In the genomic region with DNA sequence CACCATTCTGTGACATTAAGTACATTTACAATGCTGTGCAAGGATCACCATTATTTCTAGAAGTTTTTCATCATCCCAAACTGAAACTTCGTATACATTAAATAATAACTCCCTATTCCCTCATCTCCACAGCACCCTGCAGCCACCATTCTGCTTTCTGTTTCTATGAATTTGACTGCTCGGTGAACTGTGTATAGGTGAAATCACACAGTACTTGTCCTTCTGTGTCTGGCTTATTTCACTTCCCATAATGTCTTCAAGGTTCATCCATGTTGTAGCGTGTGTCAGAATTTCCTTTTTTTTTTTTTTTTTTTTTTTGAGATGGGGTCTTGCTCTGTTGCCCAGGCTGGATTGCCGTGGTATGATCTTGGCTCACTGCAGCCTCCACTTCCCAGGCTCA, we compare ENCODE assay signal across 23 cellular contexts.
"Had no signal": no experiment of that assay in that cellular context is flagged by ENCODE, and none has a peak within 500 bp of the region (broad histone marks: within the 10 kb centered on the region; RNA-seq: fewer than 3 reads in every experiment).

No MANE protein-coding gene starts in this region.

- H3K27ac Mint-ChIP-seq: endodermal cell; stimulated activated memory B cell treated with anti-CD40 and anti-IgM and Interleukin-4, amounts not matched to agents 10 μg/mL and 1 μg/mL and 100 μg/mL, for 72 hours; stimulated activated naive CD8-positive, alpha-beta T cell treated with anti-CD3 and anti-CD28 coated beads, Interleukin-15, Interleukin-2, amounts not matched to agents 100 ng/mL and 50 ng/mL, for 24 hours had no signal

- H3K4me3 Mint-ChIP-seq: endodermal cell; neural crest cell; stimulated activated memory B cell treated with anti-CD40 and anti-IgM and Interleukin-4, amounts not matched to agents 10 μg/mL and 1 μg/mL and 100 μg/mL, for 72 hours; stimulated activated naive CD8-positive, alpha-beta T cell treated with anti-CD3 and anti-CD28 coated beads, Interleukin-15, Interleukin-2, amounts not matched to agents 100 ng/mL and 50 ng/mL, for 24 hours had no signal

- H3K4me1 Mint-ChIP-seq: endodermal cell had no signal

- H3K9me3 Mint-ChIP-seq: endodermal cell; natural killer cell; neural crest cell; stimulated activated memory B cell treated with anti-CD40 and anti-IgM and Interleukin-4, amounts not matched to agents 10 μg/mL and 1 μg/mL and 100 μg/mL, for 72 hours; stimulated activated naive CD8-positive, alpha-beta T cell treated with anti-CD3 and anti-CD28 coated beads, Interleukin-15, Interleukin-2, amounts not matched to agents 100 ng/mL and 50 ng/mL, for 24 hours had no signal

- H3K27me3 Mint-ChIP-seq: stimulated activated memory B cell treated with anti-CD40 and anti-IgM and Interleukin-4, amounts not matched to agents 10 μg/mL and 1 μg/mL and 100 μg/mL, for 72 hours had no signal

- H3K4me3 ChIP-seq: heart left ventricle, mucosa of descending colon, spleen, tibial artery, upper lobe of left lung, uterus had no signal

- DNase-seq: dermis blood vessel endothelial cell; effector CD4-positive, alpha-beta T cell; endodermal cell; erythroblast; foreskin melanocyte; hippocampal formation; kidney glomerular epithelial cell; mammary epithelial cell; mucosa of descending colon; natural killer cell; posterior cingulate gyrus; spleen; stimulated activated CD4-positive, alpha-beta T cell treated with anti-CD3 and anti-CD28 coated beads, Interleukin-15, amount 100 ng/mL, for 24 hours; stimulated activated CD4-positive, alpha-beta T cell treated with anti-CD3 and anti-CD28 coated beads, Interleukin-1b, Interleukin-23, amount 100 ng/mL, for 48 hours; stimulated activated CD4-positive, alpha-beta T cell treated with anti-CD3 and anti-CD28 coated beads, Interleukin-4, amount 100 ng/mL, for 24 hours; tibial artery; upper lobe of left lung; uterus had no signal

- H3K36me3 Mint-ChIP-seq: natural killer cell; stimulated activated memory B cell treated with anti-CD40 and anti-IgM and Interleukin-4, amounts not matched to agents 10 μg/mL and 1 μg/mL and 100 μg/mL, for 72 hours had no signal

- ATAC-seq: heart left ventricle; mucosa of descending colon; sciatic nerve; stimulated activated memory B cell treated with anti-CD40 and anti-IgM and Interleukin-4, amounts not matched to agents 10 μg/mL and 1 μg/mL and 100 μg/mL, for 72 hours had no signal
